In the genomic region with DNA sequence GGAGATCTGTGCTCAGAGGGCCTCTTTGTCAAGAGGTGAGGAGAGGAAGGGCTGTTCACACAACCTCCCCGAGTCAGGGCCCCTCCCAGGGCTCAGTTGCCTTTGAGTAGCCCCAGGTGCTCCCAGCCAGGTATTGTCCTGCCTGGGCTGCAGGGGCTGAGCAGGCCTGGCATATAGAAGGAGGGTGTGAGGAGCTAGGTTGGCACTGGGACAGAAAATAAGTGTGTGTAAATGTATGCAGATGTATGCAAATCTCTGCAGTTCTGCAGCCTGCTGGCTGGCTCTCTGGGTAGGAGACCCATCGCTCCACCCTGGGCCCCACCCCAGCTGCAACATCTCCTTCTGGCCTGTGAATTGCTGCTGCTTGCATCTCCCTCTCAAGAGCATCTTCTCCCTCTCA, we compare ENCODE assay signal across 18 cellular contexts. TPM values are rescaled to one million over a fixed set of nuclear protein-coding genes. Genes with fewer than 3 reads are reported as not detected.
DNase-seq lines count a peak whose midpoint lies in the region; TF ChIP-seq lines count a peak whose summit lies in the region.
"Had no signal": no experiment of that assay in that cellular context is flagged by ENCODE, and none has a peak within 500 bp of the region (broad histone marks: within the 10 kb centered on the region; RNA-seq: fewer than 3 reads in every experiment).

No MANE protein-coding gene starts in this region.

- no peak overlapping the region for H3K27ac Mint-ChIP-seq in activated T-helper 1 cell treated with anti-CD3 and anti-CD28 coated beads, Interleukin-12 subunit alpha, Interleukin-12 subunit beta, Interleukin-2, Interleukin-4 antibody, amounts not matched to agents 30 ng/mL and 10 ng/mL and 1 ng/mL, durations not matched to agents 14 hours and 24 hours and 36 hours

- peaks cover 28% of the 10 kb centered on the region for H4K20me1 ChIP-seq in smooth muscle cell (ENCODE audit: low read depth)

- H3K9me3 ChIP-seq in iPS-20b (ENCODE audit: insufficient read depth, low read depth, low read length) (no peaks in the 10 kb centered on the region), smooth muscle cell (replicated peaks; ENCODE audit: low read depth) (no peaks in the 10 kb centered on the region)
- H3K9me3 ChIP-seq: BLaER1 treated with 17β-estradiol and CSF1 and Interleukin-3, amounts not matched to agents 10 nM and 100 nM; SJSA1 had no signal

- H3K27ac ChIP-seq in iPS-20b (ENCODE audit: low read length) (no peak overlapping the region), smooth muscle cell (ENCODE audit: low read depth) (peak overlapping the region; percentile 89)
- H3K27ac ChIP-seq: BLaER1 treated with 17β-estradiol and CSF1 and Interleukin-3, amounts not matched to agents 10 nM and 100 nM; HL-60; SJSA1 had no signal

- H3K4me1 ChIP-seq in iPS-20b (ENCODE audit: insufficient read depth, low read length) (peaks cover 27% of the 10 kb centered on the region), smooth muscle cell (ENCODE audit: low read depth) (peaks cover 6% of the 10 kb centered on the region)

- intact Hi-C loops in activated T-helper 1 cell treated with anti-CD3 and anti-CD28 coated beads, Interleukin-12 subunit alpha, Interleukin-12 subunit beta, Interleukin-2, Interleukin-4 antibody, amounts not matched to agents 30 ng/mL and 10 ng/mL and 1 ng/mL, durations not matched to agents 14 hours and 24 hours and 36 hours (cut with micrococcal nuclease), result no loop called here

- H3K79me2 ChIP-seq in smooth muscle cell (ENCODE audit: low read depth), result peaks cover 60% of the 10 kb centered on the region

- H3K36me3 ChIP-seq in iPS-20b (ENCODE audit: insufficient read depth, low read depth, low read length) (no peaks in the 10 kb centered on the region), smooth muscle cell (ENCODE audit: low read depth) (no peaks in the 10 kb centered on the region)
- H3K36me3 ChIP-seq: SJSA1 had no signal

- no peaks in the 10 kb centered on the region for H3K4me1 Mint-ChIP-seq in activated T-helper 1 cell treated with anti-CD3 and anti-CD28 coated beads, Interleukin-12 subunit alpha, Interleukin-12 subunit beta, Interleukin-2, Interleukin-4 antibody, amounts not matched to agents 30 ng/mL and 10 ng/mL and 1 ng/mL, durations not matched to agents 14 hours and 24 hours and 36 hours (ENCODE audit: low read depth)

- H3K9ac ChIP-seq in iPS-20b (ENCODE audit: low read depth, low read length) (peak overlapping the region; percentile 45; the same call in 1 of the 2 replicates), smooth muscle cell (ENCODE audit: low read depth) (no peak overlapping the region)
- H3K9ac ChIP-seq: BLaER1 treated with 17β-estradiol and CSF1 and Interleukin-3, amounts not matched to agents 10 nM and 100 nM had no signal

- H3K36me3 Mint-ChIP-seq in activated T-helper 1 cell treated with anti-CD3 and anti-CD28 coated beads, Interleukin-12 subunit alpha, Interleukin-12 subunit beta, Interleukin-2, Interleukin-4 antibody, amounts not matched to agents 30 ng/mL and 10 ng/mL and 1 ng/mL, durations not matched to agents 14 hours and 24 hours and 36 hours (ENCODE audit: low read depth), result no peaks in the 10 kb centered on the region

- no peak for TF ChIP-seq CTCF in smooth muscle cell (IDR thresholded peaks at IDR 0.05; ENCODE audit: borderline replicate concordance, insufficient read depth, poor library complexity, severe bottlenecking)

- H3K9me3 Mint-ChIP-seq in activated T-helper 1 cell treated with anti-CD3 and anti-CD28 coated beads, Interleukin-12 subunit alpha, Interleukin-12 subunit beta, Interleukin-2, Interleukin-4 antibody, amounts not matched to agents 30 ng/mL and 10 ng/mL and 1 ng/mL, durations not matched to agents 14 hours and 24 hours and 36 hours, result no peaks in the 10 kb centered on the region

- H3F3A ChIP-seq in smooth muscle cell (ENCODE audit: low read depth), result peaks cover 24% of the 10 kb centered on the region

- peaks cover 8% of the 10 kb centered on the region for H3K27me3 Mint-ChIP-seq in activated T-helper 1 cell treated with anti-CD3 and anti-CD28 coated beads, Interleukin-12 subunit alpha, Interleukin-12 subunit beta, Interleukin-2, Interleukin-4 antibody, amounts not matched to agents 30 ng/mL and 10 ng/mL and 1 ng/mL, durations not matched to agents 14 hours and 24 hours and 36 hours (ENCODE audit: insufficient read depth)

- H3K27me3 ChIP-seq in iPS-20b (ENCODE audit: insufficient read depth, low read length) (no peaks in the 10 kb centered on the region; the same call in 1 of the 2 replicates), smooth muscle cell (ENCODE audit: low read depth) (no peaks in the 10 kb centered on the region)
- H3K27me3 ChIP-seq: BLaER1 treated with 17β-estradiol and CSF1 and Interleukin-3, amounts not matched to agents 10 nM and 100 nM; SJSA1 had no signal

- 77% methylated on average over 2 of the region's 2 CpGs for WGBS in smooth muscle cell (ENCODE audit: low lambda C conversion rate)

- DNase-seq in NCI-H510A treated with DMSO at 0.1 percent for 48 hours (lab: John Stamatoyannopoulos, UW) (peak; percentile 38), NCI-H510A (lab: John Stamatoyannopoulos, UW) (no peak), NCI-H526 (lab: John Stamatoyannopoulos, UW) (peak; percentile 86 to 88), smooth muscle cell (lab: John Stamatoyannopoulos, UW; ENCODE audit: unreplicated experiment) (no peak), iPS-NIHi7 (ENCODE audit: extremely low spot score) (no peak), COLO668 (lab: John Stamatoyannopoulos, UW; ENCODE audit: unreplicated experiment) (no peak)
- no peak for DNase-seq in activated T-helper 1 cell treated with anti-CD3 and anti-CD28 coated beads, Interleukin-12 subunit alpha, Interleukin-12 subunit beta, Interleukin-2, Interleukin-4 antibody, amounts not matched to agents 30 ng/mL and 10 ng/mL and 1 ng/mL, durations not matched to agents 14 hours and 24 hours and 36 hours (ENCODE audit: low spot score)
- DNase-seq: 8988T, DMS153, NCI-H1436 treated with DMSO at 0.1 percent for 48 hours, NCI-H2107, NCI-H446 treated with DMSO at 0.1 percent for 48 hours, OCI-M1 had no signal

- H3K4me2 ChIP-seq in smooth muscle cell, result no peak overlapping the region

- H3K4me3 ChIP-seq in iPS-20b (ENCODE audit: low read length), result peak overlapping the region; percentile 23; the same call in 1 of the 2 replicates
- H3K4me3 ChIP-seq in smooth muscle cell, result no peak overlapping the region
- H3K4me3 ChIP-seq: BLaER1 treated with 17β-estradiol and CSF1 and Interleukin-3, amounts not matched to agents 10 nM and 100 nM; K562; SJSA1 had no signal

- H2AFZ ChIP-seq in smooth muscle cell (ENCODE audit: low read depth), result no peak overlapping the region

- H3K4me3 Mint-ChIP-seq in activated T-helper 1 cell treated with anti-CD3 and anti-CD28 coated beads, Interleukin-12 subunit alpha, Interleukin-12 subunit beta, Interleukin-2, Interleukin-4 antibody, amounts not matched to agents 30 ng/mL and 10 ng/mL and 1 ng/mL, durations not matched to agents 14 hours and 24 hours and 36 hours, result no peak overlapping the region

RNA-seq across cellular contexts. Expression of a gene that starts 52.4 kb away (rescaled TPM):
- total RNA-seq in smooth muscle cell, result 52.3 and 60.1 TPM in 2 replicates
- 65.2 and 71.1 TPM in 2 replicates for polyA plus RNA-seq in smooth muscle cell
- total RNA-seq in activated T-helper 1 cell treated with anti-CD3 and anti-CD28 coated beads, Interleukin-12 subunit alpha, Interleukin-12 subunit beta, Interleukin-2, Interleukin-4 antibody, amounts not matched to agents 30 ng/mL and 10 ng/mL and 1 ng/mL, durations not matched to agents 14 hours and 24 hours and 36 hours, result 0.83 and 1.6 TPM in 2 replicates

Comparison
In these comparisons a context has a peak if more than half of its experiments do, and no peak if none do; other contexts are left out.
1. DNase-seq: peak in NCI-H510A treated with DMSO at 0.1 percent for 48 hours (single experiment) and NCI-H526 (2 of 2); none in NCI-H510A (single experiment), smooth muscle cell (single experiment), iPS-NIHi7 (single experiment), COLO668 (single experiment) and activated T-helper 1 cell treated with anti-CD3 and anti-CD28 coated beads, Interleukin-12 subunit alpha, Interleukin-12 subunit beta, Interleukin-2, Interleukin-4 antibody, amounts not matched to agents 30 ng/mL and 10 ng/mL and 1 ng/mL, durations not matched to agents 14 hours and 24 hours and 36 hours (single experiment).
2. RNA of a gene that starts 52.4 kb away (total RNA-seq): 52.3 to 60.1 TPM in smooth muscle cell; 0.83 to 1.6 TPM in activated T-helper 1 cell treated with anti-CD3 and anti-CD28 coated beads, Interleukin-12 subunit alpha, Interleukin-12 subunit beta, Interleukin-2, Interleukin-4 antibody, amounts not matched to agents 30 ng/mL and 10 ng/mL and 1 ng/mL, durations not matched to agents 14 hours and 24 hours and 36 hours; every median in the first group is over 10 times any median in the second.